ENCODE assay signal across 1 cellular context in genomic region chr17:7479389-7480192, GRCh38.
A peak's percentile ranks its signal among the peaks of the same experiment; 100 is the strongest.
TF ChIP-seq lines count a peak whose summit lies in the region.

TSS of gene ZBTB4 (minus strand) at chr17:7479631. CDS start at chr17:7466801, 12,830 bp downstream.

TF ChIP-seq in K562, 482 proteins besides CTCF, POLR2A, EP300 and RAD21 (continued from another document and continues in another):
- TF ChIP-seq SAFB (IDR thresholded peaks at IDR 0.05; ENCODE audit: borderline replicate concordance, low read depth, low read length) (no peak), MEF2A (IDR thresholded peaks at IDR 0.05; ENCODE audit: control insufficient read depth, low read depth, low read length) (no peak), POLR3G (IDR thresholded peaks at IDR 0.05; ENCODE audit: extremely low read depth, insufficient read length, insufficient replicate concordance) (no peak), KDM2B (CRISPR knock-in tag; IDR thresholded peaks at IDR 0.05) (no peak), FIP1L1 (IDR thresholded peaks at IDR 0.05; ENCODE audit: low read depth, low read length, poor library complexity, severe bottlenecking) (no peak), ZFX (CRISPR knock-in tag; IDR thresholded peaks at IDR 0.05) (peak; percentile 86), MTA2 (IDR thresholded peaks at IDR 0.05; ENCODE audit: low read depth) (no peak), SUPT5H (IDR thresholded peaks at IDR 0.05) (0 out of 2 replicates have a peak, but pooled peaks have one; percentile 29), SMAD2 (IDR thresholded peaks at IDR 0.05; ENCODE audit: low read depth, low read length) (no peak), CHD7 (IDR thresholded peaks at IDR 0.05; ENCODE audit: low read depth, low read length) (no peak), TGIF2 (CRISPR knock-in tag; IDR thresholded peaks at IDR 0.05) (no peak), KLF10 (CRISPR knock-in tag; IDR thresholded peaks at IDR 0.05) (no peak), CEBPG (CRISPR knock-in tag; IDR thresholded peaks at IDR 0.05) (no peak), CEBPG (tag; conservative IDR thresholded peaks at IDR 0.05 in 1 of 2, IDR thresholded peaks at IDR 0.05 in 1 of 2) (no peak), CREB3L1 (IDR thresholded peaks at IDR 0.05; ENCODE audit: borderline replicate concordance, low read depth) (no peak), CGGBP1 (CRISPR knock-in tag; IDR thresholded peaks at IDR 0.05) (no peak), ELK3 (CRISPR knock-in tag; IDR thresholded peaks at IDR 0.05) (no peak), NFRKB (IDR thresholded peaks at IDR 0.05; ENCODE audit: low read depth) (0 out of 2 replicates have a peak, but pooled peaks have one; percentile 33), CCAR2 (IDR thresholded peaks at IDR 0.05; ENCODE audit: low read depth, low read length) (no peak), MCM3 (IDR thresholded peaks at IDR 0.05) (no peak), NKRF (IDR thresholded peaks at IDR 0.05; ENCODE audit: borderline replicate concordance) (0 out of 2 replicates have a peak, but pooled peaks have one; percentile 9), NELFE (IDR thresholded peaks at IDR 0.05; ENCODE audit: insufficient read depth, insufficient read length) (no peak), CBFA2T3 (IDR thresholded peaks at IDR 0.05) (no peak), SIRT6 (IDR thresholded peaks at IDR 0.05; ENCODE audit: low read depth, low read length) (no peak), EZH2 (IDR thresholded peaks at IDR 0.05; ENCODE audit: borderline replicate concordance, low read depth, low read length) (no peak), WHSC1 (IDR thresholded peaks at IDR 0.05; ENCODE audit: low read length) (no peak), MAZ (CRISPR knock-in tag; conservative IDR thresholded peaks at IDR 0.05 in 1 of 2, IDR thresholded peaks at IDR 0.05 in 1 of 2) (0 out of 4 replicates have a peak, but pooled peaks of 1 of the 2 experiments have one; percentile 18), CREB3 (tag; conservative IDR thresholded peaks at IDR 0.05; ENCODE audit: low read depth) (no peak), PCBP2 (IDR thresholded peaks at IDR 0.05; ENCODE audit: low read depth, low read length, poor library complexity, severe bottlenecking) (no peak), U2AF2 (optimal IDR thresholded peaks at IDR 0.05; ENCODE audit: low read depth, low read length) (no peak), TFE3 (CRISPR knock-in tag; IDR thresholded peaks at IDR 0.05) (no peak), ZNF644 (tag; IDR thresholded peaks at IDR 0.05; ENCODE audit: low read depth) (no peak), STAG1 (CRISPR knock-in tag; IDR thresholded peaks at IDR 0.05; ENCODE audit: borderline replicate concordance) (no peak), POLR2B (IDR thresholded peaks at IDR 0.05; ENCODE audit: low read depth, partially characterized antibody) (peak; percentile 33), CSDE1 (IDR thresholded peaks at IDR 0.05) (no peak), PYGO2 (tag; IDR thresholded peaks at IDR 0.05) (no peak), GABPB1 (CRISPR knock-in tag; IDR thresholded peaks at IDR 0.05) (peak; percentile 55; the same call in 1 of the 2 replicates), DPF2 (IDR thresholded peaks at IDR 0.05) (peak; percentile 8; the same call in 1 of the 2 replicates), ATF3 (IDR thresholded peaks at IDR 0.05) (no peak), ATF3 (CRISPR knock-in tag; conservative IDR thresholded peaks at IDR 0.05) (no peak), ELF2 (CRISPR knock-in tag; IDR thresholded peaks at IDR 0.05) (no peak), TEAD1 (CRISPR knock-in tag; IDR thresholded peaks at IDR 0.05) (no peak), TFAP4 (CRISPR knock-in tag; IDR thresholded peaks at IDR 0.05; ENCODE audit: borderline replicate concordance) (no peak)
